ENCODE assay signal across 21 cellular contexts in genomic region chr6:80134065-80134464, GRCh38. TPM values are rescaled to one million over a fixed set of nuclear protein-coding genes. Genes with fewer than 3 reads are reported as not detected.
A peak's percentile ranks its signal among the peaks of the same experiment; 100 is the strongest.
DNase-seq lines count a peak whose midpoint lies in the region; ATAC-seq, FAIRE-seq and TF ChIP-seq lines count a peak whose summit lies in the region.
"Had no signal": no experiment of that assay in that cellular context is flagged by ENCODE, and none has a peak within 500 bp of the region (broad histone marks: within the 10 kb centered on the region; RNA-seq: fewer than 3 reads in every experiment).

No MANE protein-coding gene starts in this region.

- intact Hi-C loops in left colon (cut with DNase I, micrococcal nuclease) = loop anchor here in 1 of 2 donors (10.0 kb wide), 1 partner anchor 1621 kb away; the partner anchor contains the start of gene TENT5A
- intact Hi-C loops in mucosa of descending colon (cut with DNase I, micrococcal nuclease) = no loop called here
- intact Hi-C loops in left ventricle myocardium inferior (cut with micrococcal nuclease) = no loop called here

- H3K4me1 ChIP-seq in mucosa of descending colon (ENCODE audit: low read depth) = no peaks in the 10 kb centered on the region
- H3K4me1 ChIP-seq in left ventricle myocardium inferior = no peaks in the 10 kb centered on the region

- no peaks in the 10 kb centered on the region for H3K9me3 ChIP-seq in mucosa of descending colon
- H3K9me3 ChIP-seq in left ventricle myocardium inferior (replicated peaks) = no peaks in the 10 kb centered on the region

- no peak overlapping the region for H3K27ac ChIP-seq in left ventricle myocardium inferior (replicated peaks)
- H3K27ac ChIP-seq: GM23248 had no signal

- H3K27me3 ChIP-seq in bronchial epithelial cell (ENCODE audit: control insufficient read depth, insufficient read depth, low read length) = no peaks in the 10 kb centered on the region
- no peaks in the 10 kb centered on the region for H3K27me3 ChIP-seq in left ventricle myocardium inferior (ENCODE audit: low read depth)

- no peak overlapping the region for H3K4me3 ChIP-seq in bronchial epithelial cell (ENCODE audit: low read depth, low read length)
- H3K4me3 ChIP-seq in mucosa of descending colon = no peak overlapping the region
- H3K4me3 ChIP-seq in left ventricle myocardium inferior = no peak overlapping the region
- H3K4me3 ChIP-seq: GM23248 had no signal

- DNase-seq in NCI-H526 treated with DMSO at 0.1 percent for 48 hours (lab: John Stamatoyannopoulos, UW) (peak; percentile 23), bronchial epithelial cell (ENCODE audit: low read depth) (peak; percentile 39), left colon (no peak), mucosa of descending colon (no peak), HuH-7.5 (ENCODE audit: low spot score) (no peak), left ventricle myocardium inferior (no peak)
- DNase-seq in activated naive CD4-positive, alpha-beta T cell treated with anti-CD3 and anti-CD28 coated beads, Interleukin-2, amount 50 U/mL, for 16 hours = no peak
- DNase-seq: C1 segment of cervical spinal cord; Calu3; CD4-positive, alpha-beta memory T cell; COR-L47; DMS53; DMS79 treated with DMSO at 0.1 percent for 48 hours; GF-D8; GM23248; H9 had no signal

- H3K36me3 ChIP-seq in bronchial epithelial cell (ENCODE audit: control insufficient read depth, insufficient read depth, low read length) (no peaks in the 10 kb centered on the region), mucosa of descending colon (ENCODE audit: low read depth) (no peaks in the 10 kb centered on the region), left ventricle myocardium inferior (peaks cover 7% of the 10 kb centered on the region)

- no peak for TF ChIP-seq CTCF in bronchial epithelial cell (IDR thresholded peaks at IDR 0.05; ENCODE audit: insufficient read depth, low read length, severe bottlenecking)
- TF ChIP-seq CTCF in mucosa of descending colon (IDR thresholded peaks at IDR 0.05) = no peak
- no peak for TF ChIP-seq CTCF in left ventricle myocardium inferior (IDR thresholded peaks at IDR 0.05; ENCODE audit: borderline replicate concordance)

- no peak for FAIRE-seq in bronchial epithelial cell (lab: Jason Lieb, UNC)
- FAIRE-seq: GM12891, GM18507, H1 had no signal

- ATAC-seq in left colon = peak; percentile 60
- ATAC-seq in mucosa of descending colon = peak; percentile 41
- ATAC-seq in GM18909 (IDR thresholded peaks at IDR 0.05; ENCODE audit: poor library complexity, unreplicated experiment) = no peak
- ATAC-seq: HCT116 had no signal

RNA-seq across cellular contexts. Expression of gene BCKDHB, which starts 27.6 kb away (rescaled TPM):
- total RNA-seq in bronchial epithelial cell (9.1 and 15.0 TPM in 2 replicates), left colon (10 to 100 TPM; 46.8 to 48.6 TPM), mucosa of descending colon (10 to 100 TPM; 25.8 to 49.7 (median 45.1) TPM), left ventricle myocardium inferior (37.2 TPM)

Comparison
In these comparisons a context has a peak if more than half of its experiments do, and no peak if none do; other contexts are left out.
1. DNase-seq: peak in NCI-H526 treated with DMSO at 0.1 percent for 48 hours (single experiment) and bronchial epithelial cell (single experiment); none in left colon (0 of 2), mucosa of descending colon (0 of 3), activated naive CD4-positive, alpha-beta T cell treated with anti-CD3 and anti-CD28 coated beads, Interleukin-2, amount 50 U/mL, for 16 hours (single experiment), HuH-7.5 (single experiment) and left ventricle myocardium inferior (single experiment).